ENCODE assay signal across 8 cellular contexts in genomic region chr16:46658925-46659324, GRCh38. TPM values are rescaled to one million over a fixed set of nuclear protein-coding genes. Genes with fewer than 3 reads are reported as not detected.
DNase-seq lines count a peak whose midpoint lies in the region; ATAC-seq and TF ChIP-seq lines count a peak whose summit lies in the region.

No MANE protein-coding gene starts in this region.

- DNase-seq in GM13977 (ENCODE audit: low spot score) (peak; percentile 54), HL-60 (ENCODE audit: low read depth in 1 of 2, low spot score in 1 of 2) (peak; percentile 89 to 98), substantia nigra (lab: John Stamatoyannopoulos, UW) (peak in 27 of 49 donors; percentile 2 to 44 (median 15)), NCI-H1105 treated with DMSO at 0.1 percent for 48 hours (lab: John Stamatoyannopoulos, UW) (no peak), progenitor cell of endocrine pancreas (ENCODE audit: low spot score, unreplicated experiment) (no peak), DMS79 treated with DMSO at 0.1 percent for 48 hours (lab: John Stamatoyannopoulos, UW) (no peak)
- DNase-seq in activated naive CD8-positive, alpha-beta T cell treated with anti-CD3 and anti-CD28 coated beads, Interleukin-2, amount 10 ng/mL, durations not matched to agents 7 days and 5 days: no peak

- POLR2A ChIA-PET in activated naive CD8-positive, alpha-beta T cell treated with anti-CD3 and anti-CD28 coated beads, Interleukin-2, amount 10 ng/mL, durations not matched to agents 7 days and 5 days (lab: Charles Lee): no interaction called here

- TF ChIP-seq CTCF in GM13977 (IDR thresholded peaks at IDR 0.05; ENCODE audit: extremely low read depth, insufficient read depth, missing control alignments) (peak; percentile 3), HL-60 (IDR thresholded peaks at IDR 0.05; ENCODE audit: insufficient read depth, low read length) (no peak), progenitor cell of endocrine pancreas (IDR thresholded peaks at IDR 0.05; ENCODE audit: unreplicated experiment) (no peak)

- in situ Hi-C loops in GM13977 (cut with MboI; ENCODE audit: low pct_unique_long_range_greater_than_20kb, low sequenced_read_pairs, unreplicated experiment): no loop called here

- H3K27me3 ChIP-seq in HL-60 (ENCODE audit: insufficient read depth, poor library complexity, severe bottlenecking): no peaks in the 10 kb centered on the region

- peak overlapping the region; percentile 52 for H3K27ac Mint-ChIP-seq in activated naive CD8-positive, alpha-beta T cell treated with anti-CD3 and anti-CD28 coated beads, Interleukin-2, amount 10 ng/mL, durations not matched to agents 7 days and 5 days
- H3K27ac Mint-ChIP-seq in progenitor cell of endocrine pancreas: no peak overlapping the region

- H3K4me3 Mint-ChIP-seq in activated naive CD8-positive, alpha-beta T cell treated with anti-CD3 and anti-CD28 coated beads, Interleukin-2, amount 10 ng/mL, durations not matched to agents 7 days and 5 days: no peak overlapping the region
- H3K4me3 Mint-ChIP-seq in progenitor cell of endocrine pancreas (ENCODE audit: low read depth): no peak overlapping the region

- H3K9me3 Mint-ChIP-seq in activated naive CD8-positive, alpha-beta T cell treated with anti-CD3 and anti-CD28 coated beads, Interleukin-2, amount 10 ng/mL, durations not matched to agents 7 days and 5 days: no peaks in the 10 kb centered on the region
- no peaks in the 10 kb centered on the region for H3K9me3 Mint-ChIP-seq in progenitor cell of endocrine pancreas (ENCODE audit: low read depth)

- no peak overlapping the region; the same call in 1 of the 2 replicates for H3K4me3 ChIP-seq in HL-60 (replicated peaks; ENCODE audit: insufficient read depth, low read length)

- peaks cover 21% of the 10 kb centered on the region for H3K36me3 Mint-ChIP-seq in activated naive CD8-positive, alpha-beta T cell treated with anti-CD3 and anti-CD28 coated beads, Interleukin-2, amount 10 ng/mL, durations not matched to agents 7 days and 5 days
- peaks cover 26% of the 10 kb centered on the region for H3K36me3 Mint-ChIP-seq in progenitor cell of endocrine pancreas (ENCODE audit: insufficient read depth)

- H3K27ac ChIP-seq in HL-60 (replicated peaks) (peak overlapping the region; percentile 83), substantia nigra (ENCODE audit: low read depth, low read length, poor library complexity, severe bottlenecking) (no peak overlapping the region)

- no peaks in the 10 kb centered on the region for H3K27me3 Mint-ChIP-seq in activated naive CD8-positive, alpha-beta T cell treated with anti-CD3 and anti-CD28 coated beads, Interleukin-2, amount 10 ng/mL, durations not matched to agents 7 days and 5 days
- H3K27me3 Mint-ChIP-seq in progenitor cell of endocrine pancreas: no peaks in the 10 kb centered on the region

- H3K4me1 Mint-ChIP-seq in activated naive CD8-positive, alpha-beta T cell treated with anti-CD3 and anti-CD28 coated beads, Interleukin-2, amount 10 ng/mL, durations not matched to agents 7 days and 5 days: peaks cover 14% of the 10 kb centered on the region
- H3K4me1 Mint-ChIP-seq in progenitor cell of endocrine pancreas (ENCODE audit: low read depth): no peaks in the 10 kb centered on the region

- ATAC-seq in GM21423 (IDR thresholded peaks at IDR 0.05; ENCODE audit: unreplicated experiment): peak; percentile 91
- ATAC-seq in activated naive CD8-positive, alpha-beta T cell treated with anti-CD3 and anti-CD28 coated beads, Interleukin-2, amount 10 ng/mL, durations not matched to agents 7 days and 5 days (ENCODE audit: low read depth): peak; percentile 86

RNA-seq across cellular contexts. Expression of gene VPS35, which starts 30.1 kb away (rescaled TPM):
- 10 to 100 TPM; 74.7 to 75.7 TPM for total RNA-seq in activated naive CD8-positive, alpha-beta T cell treated with anti-CD3 and anti-CD28 coated beads, Interleukin-2, amount 10 ng/mL, durations not matched to agents 7 days and 5 days
- 128 and 132 TPM in 2 replicates for total RNA-seq in progenitor cell of endocrine pancreas

RNA-seq across cellular contexts. Expression of gene ORC6, which starts 30.5 kb away (rescaled TPM):
- total RNA-seq in activated naive CD8-positive, alpha-beta T cell treated with anti-CD3 and anti-CD28 coated beads, Interleukin-2, amount 10 ng/mL, durations not matched to agents 7 days and 5 days: 10 to 100 TPM; 28.3 to 32.6 TPM
- total RNA-seq in progenitor cell of endocrine pancreas: 41.7 and 42.2 TPM in 2 replicates

RNA-seq across cellular contexts. Expression of gene SHCBP1, which starts 37.7 kb away (rescaled TPM):
- 10 to 100 TPM; 29.2 to 33.0 TPM for total RNA-seq in activated naive CD8-positive, alpha-beta T cell treated with anti-CD3 and anti-CD28 coated beads, Interleukin-2, amount 10 ng/mL, durations not matched to agents 7 days and 5 days
- total RNA-seq in progenitor cell of endocrine pancreas: 7.7 and 8.3 TPM in 2 replicates

Comparison
In these comparisons a context has a peak if more than half of its experiments do, and no peak if none do; other contexts are left out.
1. DNase-seq: peak in GM13977 (single experiment), HL-60 (2 of 2) and substantia nigra (27 of 49); none in activated naive CD8-positive, alpha-beta T cell treated with anti-CD3 and anti-CD28 coated beads, Interleukin-2, amount 10 ng/mL, durations not matched to agents 7 days and 5 days (single experiment), NCI-H1105 treated with DMSO at 0.1 percent for 48 hours (single experiment), progenitor cell of endocrine pancreas (single experiment) and DMS79 treated with DMSO at 0.1 percent for 48 hours (single experiment).